23 cellular contexts compared by ENCODE assay signal in genomic region chr1:175363046-175363445, GRCh38.
"Had no signal": no experiment of that assay in that cellular context is flagged by ENCODE, and none has a peak within 500 bp of the region (broad histone marks: within the 10 kb centered on the region; RNA-seq: fewer than 3 reads in every experiment).

No MANE protein-coding gene starts in this region.

- ATAC-seq: activated CD4-positive, alpha-beta T cell treated with anti-CD3 and anti-CD28 coated beads for 36 hours; activated T-cell treated with anti-CD3 and anti-CD28 coated beads, Interleukin-2, amount 50 U/mL, for 4 hours; esophagus mucosa; left cardiac atrium; natural killer cell treated with Interleukin-12 subunit alpha and Interleukin-12 subunit beta and Interleukin-15 and Interleukin-18, amount 100 ng/mL, for 72 hours; stimulated activated naive B cell treated with anti-CD40 and anti-IgM and Interleukin-4, amounts not matched to agents 10 μg/mL and 1 μg/mL and 100 μg/mL, for 72 hours; WTC11 had no signal

- H3K9me3 ChIP-seq: prostate gland, transverse colon, uterus had no signal

- FAIRE-seq: endometrium, frontal cortex had no signal

- H3K27me3 ChIP-seq: transverse colon, uterus had no signal

- H3K27ac ChIP-seq: cardiac muscle cell, prostate gland, transverse colon, uterus had no signal

- H3K36me3 ChIP-seq: cardiac muscle cell, prostate gland, transverse colon, uterus had no signal

- DNase-seq: activated CD4-positive, alpha-beta T cell treated with anti-CD3 and anti-CD28 coated beads for 36 hours; activated CD4-positive, alpha-beta T cell treated with anti-CD3 and anti-CD28 coated beads, Interleukin-2, amount 50 U/mL, for 4 hours; activated CD8-positive, alpha-beta memory T cell treated with anti-CD3 and anti-CD28 coated beads, Interleukin-2, amount 50 U/mL, for 48 hours; activated naive CD4-positive, alpha-beta T cell treated with anti-CD3 and anti-CD28 coated beads for 36 hours; activated naive CD8-positive, alpha-beta T cell treated with anti-CD3 and anti-CD28 coated beads, Interleukin-2, amount 10 ng/mL, durations not matched to agents 7 days and 5 days; activated T-cell treated with anti-CD3 and anti-CD28 coated beads, Interleukin-2, amount 50 U/mL, for 4 hours; amniotic stem cell; effector CD4-positive, alpha-beta T cell; hypothalamus; left cardiac atrium; stimulated activated CD4-positive, alpha-beta T cell treated with anti-CD3 and anti-CD28 coated beads, Interleukin-2, amount 100 ng/mL, for 48 hours; stimulated activated CD8-positive, alpha-beta memory T cell treated with anti-CD3 and anti-CD28 coated beads, Interleukin-4, amount 100 ng/mL, for 48 hours; stimulated activated naive B cell treated with anti-CD40 and anti-IgM and Interleukin-4, amounts not matched to agents 10 μg/mL and 1 μg/mL and 100 μg/mL, for 72 hours; T-helper 9 cell; transverse colon; uterus had no signal

- H3K4me1 ChIP-seq: prostate gland, transverse colon, uterus had no signal

- H3K4me3 ChIP-seq: cardiac muscle cell, prostate gland, transverse colon, uterus had no signal
